ENCODE assay signal across 9 cellular contexts in the genomic region with DNA sequence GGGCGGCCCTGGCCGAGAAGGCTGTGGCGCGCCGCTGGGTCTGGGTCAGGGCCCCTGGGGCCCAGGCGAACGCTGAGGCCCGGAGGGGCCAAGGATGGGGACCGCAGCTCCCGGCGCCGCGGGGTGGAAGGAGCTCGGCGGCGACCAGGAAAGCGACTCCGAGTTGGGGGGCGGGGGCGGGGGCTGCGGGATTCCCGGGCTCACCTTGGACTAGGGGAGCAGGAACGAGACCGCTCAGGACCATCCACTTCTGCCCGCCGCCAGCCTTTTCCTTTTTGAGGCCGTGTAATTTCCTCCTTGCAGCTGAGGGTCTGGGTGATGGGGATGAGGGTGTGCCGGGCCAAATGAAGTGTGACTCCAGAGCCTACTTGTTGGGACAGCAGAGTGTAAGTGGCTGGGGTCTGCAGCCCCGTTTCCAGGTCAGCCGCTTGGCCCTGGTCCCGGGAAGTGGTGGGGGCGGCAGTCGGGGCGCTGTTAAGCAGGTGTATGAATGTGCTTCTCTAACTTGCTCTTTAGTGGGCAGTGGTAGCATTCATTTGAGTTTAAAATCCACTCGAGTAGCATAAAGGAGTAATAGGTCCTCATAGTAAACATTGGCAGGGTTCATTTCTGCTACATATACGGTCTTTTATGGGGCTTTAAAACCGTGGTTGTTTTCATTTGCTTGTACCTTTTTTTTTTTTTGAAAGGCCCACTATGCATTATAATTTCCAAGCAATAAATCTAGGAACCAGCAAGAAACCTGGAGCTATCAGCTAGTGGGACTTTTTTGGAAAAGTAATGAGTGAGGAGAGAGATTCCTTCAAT. TPM values are rescaled to one million over a fixed set of nuclear protein-coding genes. Genes with fewer than 3 reads are reported as not detected.
A peak's percentile ranks its signal among the peaks of the same experiment; 100 is the strongest.
DNase-seq lines count a peak whose midpoint lies in the region; ATAC-seq, FAIRE-seq and TF ChIP-seq lines count a peak whose summit lies in the region.
"Had no signal": no experiment of that assay in that cellular context is flagged by ENCODE, and none has a peak within 500 bp of the region (broad histone marks: within the 10 kb centered on the region; RNA-seq: fewer than 3 reads in every experiment).

No MANE protein-coding gene starts in this region.

- peaks cover 67% of the 10 kb centered on the region for H3K79me2 ChIP-seq in Karpas-422 (ENCODE audit: low read length)
- H3K79me2 ChIP-seq in endothelial cell of umbilical vein (ENCODE audit: control insufficient read depth, insufficient read depth, low read length) = peaks cover 3% of the 10 kb centered on the region

- CTCF ChIA-PET in activated CD4-positive, alpha-beta memory T cell treated with anti-CD3 and anti-CD28 coated beads for 36 hours (lab: Charles Lee) = interaction anchor here (0.6 to 6.8 kb wide), 11 partner anchors 9 to 198 kb away, joined by 3 to 43 read pairs (median 4); a partner anchor contains a TSS
- CTCF ChIA-PET in endothelial cell of umbilical vein (lab: Charles Lee) = interaction anchor here (0.6 to 2.5 kb wide), 9 partner anchors 8 to 193 kb away, joined by 3 to 18 read pairs (median 4); a partner anchor contains a TSS

- H3K9me3 ChIP-seq in Karpas-422 (ENCODE audit: low read length) = no peaks in the 10 kb centered on the region
- no peaks in the 10 kb centered on the region for H3K9me3 ChIP-seq in endothelial cell of umbilical vein (replicated peaks; ENCODE audit: control insufficient read depth, insufficient read depth, low read length)
- H3K9me3 ChIP-seq in testis = no peaks in the 10 kb centered on the region

- H3K27me3 Mint-ChIP-seq in activated CD4-positive, alpha-beta memory T cell treated with anti-CD3 and anti-CD28 coated beads for 36 hours = no peaks in the 10 kb centered on the region

- TF ChIP-seq POLR2A in endothelial cell of umbilical vein (IDR thresholded peaks at IDR 0.05; ENCODE audit: low read depth, low read length) (no peak), testis (IDR thresholded peaks at IDR 0.05) (no peak)

- FAIRE-seq in endothelial cell of umbilical vein (lab: Jason Lieb, UNC) = no peak
- FAIRE-seq: colon had no signal

- peak overlapping the region; percentile 97 for H3K9ac ChIP-seq in Karpas-422 (ENCODE audit: low read length)
- peak overlapping the region; percentile 40 for H3K9ac ChIP-seq in endothelial cell of umbilical vein (replicated peaks; ENCODE audit: extremely low read depth, insufficient read depth, low read length)

- peaks cover 28% of the 10 kb centered on the region for H3K4me1 Mint-ChIP-seq in activated CD4-positive, alpha-beta memory T cell treated with anti-CD3 and anti-CD28 coated beads for 36 hours (ENCODE audit: low read depth)

- peaks cover 32% of the 10 kb centered on the region for H3K36me3 ChIP-seq in Karpas-422 (ENCODE audit: insufficient read depth, low read length)
- H3K36me3 ChIP-seq in endothelial cell of umbilical vein (ENCODE audit: control insufficient read depth in 2 of 2, extremely low read depth in 1 of 2, insufficient read depth in 2 of 2, low read length in 2 of 2) = no peaks in the 10 kb centered on the region
- H3K36me3 ChIP-seq in testis (ENCODE audit: low read depth, missing control alignments) = no peaks in the 10 kb centered on the region

- BruUV-seq in endothelial cell of umbilical vein (replicated peaks; lab: Mats Ljungman, UMichigan) = no TSS peak

- H2AFZ ChIP-seq in Karpas-422 (ENCODE audit: low read length) (no peak overlapping the region), endothelial cell of umbilical vein (ENCODE audit: low read depth, low read length) (peak overlapping the region; percentile 77)

- ATAC-seq in GM21737 (IDR thresholded peaks at IDR 0.05; ENCODE audit: unreplicated experiment) = peak; percentile 37

- no peaks in the 10 kb centered on the region for H3K9me3 Mint-ChIP-seq in activated CD4-positive, alpha-beta memory T cell treated with anti-CD3 and anti-CD28 coated beads for 36 hours

- H3K4me3 ChIP-seq in Karpas-422 (ENCODE audit: low read length) (peak overlapping the region; percentile 86), endothelial cell of umbilical vein (replicated peaks in 1 of 3; ENCODE audit: insufficient read depth in 1 of 3, low read depth in 1 of 3, low read length in 3 of 3) (peak overlapping the region; percentile 63 to 71 (median 63)), testis (peak overlapping the region; percentile 69 to 93)

- H3K4me1 ChIP-seq in Karpas-422 (ENCODE audit: low read length) (peaks cover 72% of the 10 kb centered on the region), endothelial cell of umbilical vein (ENCODE audit: control insufficient read depth, extremely low read depth, insufficient read depth, low read length) (peaks cover 12% of the 10 kb centered on the region), testis (peaks cover 10% of the 10 kb centered on the region)

- H3K9me2 ChIP-seq in Karpas-422 (replicated peaks; ENCODE audit: insufficient read depth, low read length) = no peaks in the 10 kb centered on the region

- WGBS in testis, 2 donors = 0 to 2% methylated on average over 13 to 28 of the region's 37 CpGs

- H3K27me3 ChIP-seq in Karpas-422 (ENCODE audit: low read length) (no peaks in the 10 kb centered on the region), endothelial cell of umbilical vein (ENCODE audit: control insufficient read depth in 2 of 2, insufficient read depth in 2 of 2, low read length in 2 of 2) (no peaks in the 10 kb centered on the region), testis (no peaks in the 10 kb centered on the region)

- H3K4me2 ChIP-seq in Karpas-422 (ENCODE audit: low read depth, low read length, poor library complexity, severe bottlenecking) (peak overlapping the region; percentile 93), endothelial cell of umbilical vein (ENCODE audit: insufficient read depth, low read length) (peak overlapping the region; percentile 89)

- TF ChIP-seq CTCF in endothelial cell of umbilical vein (IDR thresholded peaks at IDR 0.05; ENCODE audit: extremely low read depth in 1 of 2, insufficient read depth in 1 of 2, low read depth in 1 of 2, low read length in 2 of 2) (no peak), testis (IDR thresholded peaks at IDR 0.05) (no peak)

- intact Hi-C loops in activated CD4-positive, alpha-beta memory T cell treated with anti-CD3 and anti-CD28 coated beads for 36 hours (cut with micrococcal nuclease) = loop anchor here (2.0 kb wide), 2 partner anchors 137 to 157 kb away; no protein-coding TSS in a partner anchor
- intact Hi-C loops in endothelial cell of umbilical vein (cut with micrococcal nuclease) (loop anchor here (1.0 to 10.0 kb wide), 5 partner anchors 53 to 1569 kb away; a partner anchor contains a TSS), testis (cut with DNase I; ENCODE audit: low total_unique reads) (loop anchor here (5.0 kb wide), 1 partner anchor 159 kb away; a partner anchor contains a TSS)

- H3K36me3 Mint-ChIP-seq in activated CD4-positive, alpha-beta memory T cell treated with anti-CD3 and anti-CD28 coated beads for 36 hours = peaks cover 9% of the 10 kb centered on the region

- H4K20me1 ChIP-seq in Karpas-422 (ENCODE audit: insufficient read depth, low read depth, low read length) = no peaks in the 10 kb centered on the region
- no peaks in the 10 kb centered on the region for H4K20me1 ChIP-seq in endothelial cell of umbilical vein (replicated peaks; ENCODE audit: control insufficient read depth, extremely low read depth, insufficient read depth, low read length)

- POLR2A ChIA-PET in activated CD4-positive, alpha-beta memory T cell treated with anti-CD3 and anti-CD28 coated beads for 36 hours (lab: Charles Lee) = interaction anchor here (0.6 to 4.5 kb wide), 5 partner anchors 9 to 81 kb away, joined by 3 to 20 read pairs (median 5); a partner anchor contains a TSS
- POLR2A ChIA-PET in endothelial cell of umbilical vein (lab: Charles Lee) = no interaction called here

- no peaks in the 10 kb centered on the region for H3K9me1 ChIP-seq in endothelial cell of umbilical vein (replicated peaks; ENCODE audit: control insufficient read depth, extremely low read depth, insufficient read depth, low read length)

- peak; percentile 37 for DNase-seq in GDM1 (lab: John Stamatoyannopoulos, UW)
- peak; percentile 72 for DNase-seq in Karpas-422
- peak; percentile 53 for DNase-seq in activated CD4-positive, alpha-beta memory T cell treated with anti-CD3 and anti-CD28 coated beads for 36 hours
- DNase-seq in endothelial cell of umbilical vein (ENCODE audit: low read depth, low spot score) = peak; percentile 46
- peak; percentile 39 for DNase-seq in midbrain (lab: John Stamatoyannopoulos, UW)
- DNase-seq in testis = peak; percentile 61
- no peak for DNase-seq in NCI-H2029 (lab: John Stamatoyannopoulos, UW)

- H3K4me3 Mint-ChIP-seq in activated CD4-positive, alpha-beta memory T cell treated with anti-CD3 and anti-CD28 coated beads for 36 hours = peak overlapping the region; percentile 99

- peak overlapping the region; percentile 82 for H3K27ac Mint-ChIP-seq in activated CD4-positive, alpha-beta memory T cell treated with anti-CD3 and anti-CD28 coated beads for 36 hours

- peak overlapping the region; percentile 100 for H3K27ac ChIP-seq in Karpas-422 (ENCODE audit: low read length)
- no peak overlapping the region for H3K27ac ChIP-seq in endothelial cell of umbilical vein (ENCODE audit: insufficient read depth, low read depth, low read length)
- peak overlapping the region; percentile 2 to 63 for H3K27ac ChIP-seq in testis

- dilution Hi-C loops in endothelial cell of umbilical vein (cut with MboI; ENCODE audit: extremely low pct_ligation_motif_present, low sequenced_read_pairs) = no loop called here

RNA-seq across cellular contexts. Expression of a gene that starts 0.7 kb away (rescaled TPM):
- 222 and 353 TPM in 2 replicates for total RNA-seq in Karpas-422 (2014; rRNA removed; shearing (Covaris generic); ENCODE audit: low replicate concordance)
- total RNA-seq in activated CD4-positive, alpha-beta memory T cell treated with anti-CD3 and anti-CD28 coated beads for 36 hours = 10 to 100 TPM; 40.9 to 45.4 TPM
- total RNA-seq in endothelial cell of umbilical vein (11.1 and 14.6 TPM in 2 replicates), testis (10 to 100 TPM; 29.3 to 31.3 TPM)
- polyA plus RNA-seq in endothelial cell of umbilical vein (8.4 and 11.3 TPM in 2 replicates), testis (ENCODE audit: insufficient read depth, low read depth, low replicate concordance) (28.8 TPM)
- 12.8 and 15.2 TPM in 2 replicates for polyA plus RNA-seq in endothelial cell of umbilical vein (2011; cell fraction: cytosol; rRNA removed)
- polyA plus RNA-seq in endothelial cell of umbilical vein (2011; cell fraction: nucleus; rRNA removed) = 20.7 and 21.6 TPM in 2 replicates
- 11.0 and 14.3 TPM in 2 replicates for polyA plus RNA-seq in endothelial cell of umbilical vein (2012)
- polyA minus RNA-seq in endothelial cell of umbilical vein = 12.2 and 17.7 TPM in 2 replicates
- polyA minus RNA-seq in endothelial cell of umbilical vein (2011; cell fraction: cytosol; rRNA and poly(A)+ RNA removed) = 4.4 TPM
- polyA minus RNA-seq in endothelial cell of umbilical vein (2011; cell fraction: nucleus; rRNA and poly(A)+ RNA removed) = 14.9 and 22.0 TPM in 2 replicates

RNA-seq across cellular contexts. Expression of a gene that starts 27.1 kb away (rescaled TPM):
- total RNA-seq in Karpas-422 (2014; rRNA removed; shearing (Covaris generic); ENCODE audit: low replicate concordance) = 5.4 and 19.9 TPM in 2 replicates
- 1 to 10 TPM; 7.6 to 9.5 TPM for total RNA-seq in activated CD4-positive, alpha-beta memory T cell treated with anti-CD3 and anti-CD28 coated beads for 36 hours
- total RNA-seq in endothelial cell of umbilical vein (10.0 and 10.3 TPM in 2 replicates), testis (10 to 100 TPM; 14.6 to 15.1 TPM)
- polyA plus RNA-seq in endothelial cell of umbilical vein (4.5 and 8.2 TPM in 2 replicates), testis (ENCODE audit: insufficient read depth, low read depth, low replicate concordance) (16.4 TPM)
- polyA plus RNA-seq in endothelial cell of umbilical vein (2011; cell fraction: cytosol; rRNA removed) = 7.8 and 9.0 TPM in 2 replicates
- 5.1 and 6.5 TPM in 2 replicates for polyA plus RNA-seq in endothelial cell of umbilical vein (2011; cell fraction: nucleus; rRNA removed)
- polyA plus RNA-seq in endothelial cell of umbilical vein (2012) = 3.8 and 9.0 TPM in 2 replicates
- 8.0 and 8.6 TPM in 2 replicates for polyA minus RNA-seq in endothelial cell of umbilical vein
- 7.6 TPM for polyA minus RNA-seq in endothelial cell of umbilical vein (2011; cell fraction: cytosol; rRNA and poly(A)+ RNA removed)
- 3.2 and 3.6 TPM in 2 replicates for polyA minus RNA-seq in endothelial cell of umbilical vein (2011; cell fraction: nucleus; rRNA and poly(A)+ RNA removed)

RNA-seq across cellular contexts. Expression of a gene that starts 27.4 kb away (rescaled TPM):
- total RNA-seq in Karpas-422 (2014; rRNA removed; shearing (Covaris generic); ENCODE audit: low replicate concordance) = 7.5 and 7.6 TPM in 2 replicates
- total RNA-seq in activated CD4-positive, alpha-beta memory T cell treated with anti-CD3 and anti-CD28 coated beads for 36 hours = 10 to 100 TPM; 14.0 to 15.4 TPM
- total RNA-seq in endothelial cell of umbilical vein = 18.1 and 21.3 TPM in 2 replicates
- 9.6 and 11.9 TPM in 2 replicates for polyA plus RNA-seq in endothelial cell of umbilical vein
- 10.4 and 11.1 TPM in 2 replicates for polyA plus RNA-seq in endothelial cell of umbilical vein (2011; cell fraction: cytosol; rRNA removed)
- 11.6 and 14.7 TPM in 2 replicates for polyA plus RNA-seq in endothelial cell of umbilical vein (2011; cell fraction: nucleus; rRNA removed)
- 9.5 and 10.1 TPM in 2 replicates for polyA plus RNA-seq in endothelial cell of umbilical vein (2012)
- polyA minus RNA-seq in endothelial cell of umbilical vein = 9.5 and 14.8 TPM in 2 replicates
- polyA minus RNA-seq in endothelial cell of umbilical vein (2011; cell fraction: cytosol; rRNA and poly(A)+ RNA removed) = 13.9 TPM
- polyA minus RNA-seq in endothelial cell of umbilical vein (2011; cell fraction: nucleus; rRNA and poly(A)+ RNA removed) = 9.8 and 10.8 TPM in 2 replicates
- 10 to 100 TPM; 13.8 to 17.0 TPM for total RNA-seq in testis
- 18.4 TPM for polyA plus RNA-seq in testis (ENCODE audit: insufficient read depth, low read depth, low replicate concordance)
